Comparison of ENCODE assay signal across 15 cellular contexts in genomic region chr14:91232052-91232451, GRCh38. TPM values are rescaled to one million over a fixed set of nuclear protein-coding genes. Genes with fewer than 3 reads are reported as not detected.
DNase-seq lines count a peak whose midpoint lies in the region; ATAC-seq and TF ChIP-seq lines count a peak whose summit lies in the region.
"Had no signal": no experiment of that assay in that cellular context is flagged by ENCODE, and none has a peak within 500 bp of the region (broad histone marks: within the 10 kb centered on the region; RNA-seq: fewer than 3 reads in every experiment).

No MANE protein-coding gene starts in this region.

- H3K27ac ChIP-seq in KOPT-K1 (ENCODE audit: low read depth, low read length, poor library complexity, severe bottlenecking), result peak overlapping the region; percentile 82
- peak overlapping the region; percentile 93 for H3K27ac ChIP-seq in neutrophil
- peak overlapping the region in 2 of 4 donors; percentile 61 to 65 for H3K27ac ChIP-seq in esophagus squamous epithelium
- H3K27ac ChIP-seq: left ventricle myocardium inferior had no signal

- peaks cover 39% of the 10 kb centered on the region for H3K36me3 ChIP-seq in KOPT-K1 (ENCODE audit: insufficient read depth, low read length)
- H3K36me3 ChIP-seq in neutrophil, result peaks cover 36% of the 10 kb centered on the region
- peaks cover 0 to 45% (median 4%) of the 10 kb centered on the region in 3 donors for H3K36me3 ChIP-seq in esophagus squamous epithelium

- intact Hi-C loops in MCF 10A (cut with micrococcal nuclease) (no loop called here), esophagus squamous epithelium (cut with DNase I) (no loop called here)

- peak; percentile 62 for DNase-seq in NCI-H510A treated with DMSO at 0.1 percent for 48 hours (lab: John Stamatoyannopoulos, UW)
- no peak for DNase-seq in NCI-H510A (lab: John Stamatoyannopoulos, UW)
- DNase-seq in activated naive CD8-positive, alpha-beta T cell treated with anti-CD3 and anti-CD28 coated beads for 36 hours, result no peak
- DNase-seq in MCF 10A (ENCODE audit: unreplicated experiment), result no peak
- DNase-seq in esophagus squamous epithelium (lab: John Stamatoyannopoulos, UW), result no peak
- DNase-seq: activated CD4-positive, CD25-positive, alpha-beta regulatory T cell; left ventricle myocardium inferior; NCI-H1105; nephron progenitor cell; OCI-M1; stimulated activated CD8-positive, alpha-beta memory T cell treated with anti-CD3 and anti-CD28 coated beads, Interleukin-4, amount 100 ng/mL, for 48 hours had no signal

- peaks cover 12% of the 10 kb centered on the region for H3K9me3 Mint-ChIP-seq in activated naive CD8-positive, alpha-beta T cell treated with anti-CD3 and anti-CD28 coated beads for 36 hours
- no peaks in the 10 kb centered on the region for H3K9me3 Mint-ChIP-seq in MCF 10A (ENCODE audit: unreplicated experiment)
- H3K9me3 Mint-ChIP-seq: type B pancreatic cell had no signal

- H3K27me3 ChIP-seq in neutrophil, result no peaks in the 10 kb centered on the region
- H3K27me3 ChIP-seq in esophagus squamous epithelium, result no peaks in the 10 kb centered on the region

- H3K4me1 Mint-ChIP-seq in activated naive CD8-positive, alpha-beta T cell treated with anti-CD3 and anti-CD28 coated beads for 36 hours, result peaks cover 58% of the 10 kb centered on the region
- H3K4me1 Mint-ChIP-seq in MCF 10A (ENCODE audit: insufficient read depth, unreplicated experiment), result peaks cover 7% of the 10 kb centered on the region

- no peak for ATAC-seq in GM18520 (IDR thresholded peaks at IDR 0.05; ENCODE audit: unreplicated experiment)

- H3K4me3 ChIP-seq in neutrophil (ENCODE audit: low read depth in 1 of 2, low read length in 1 of 2), result peak overlapping the region in 1 of 2 experiments; percentile 26
- H3K4me3 ChIP-seq in esophagus squamous epithelium, result no peak overlapping the region
- H3K4me3 ChIP-seq: left ventricle myocardium inferior had no signal

- 94 to 100% methylated on average over 2 of the region's 2 CpGs for WGBS in esophagus squamous epithelium, 2 donors

- H3K9me3 ChIP-seq in KOPT-K1 (ENCODE audit: insufficient read depth, low read length, poor library complexity, severe bottlenecking) (no peaks in the 10 kb centered on the region), neutrophil (no peaks in the 10 kb centered on the region), esophagus squamous epithelium (no peaks in the 10 kb centered on the region)

- no TSS peak for BruUV-seq in MCF 10A (replicated peaks; lab: Mats Ljungman, UMichigan)

- POLR2A ChIA-PET in MCF 10A (lab: Yijun Ruan, JAX), result no interaction called here

- peaks cover 54% of the 10 kb centered on the region for H3K36me3 Mint-ChIP-seq in activated naive CD8-positive, alpha-beta T cell treated with anti-CD3 and anti-CD28 coated beads for 36 hours
- H3K36me3 Mint-ChIP-seq in MCF 10A (ENCODE audit: insufficient read depth, unreplicated experiment), result no peaks in the 10 kb centered on the region

- H3K4me1 ChIP-seq in neutrophil (ENCODE audit: control insufficient read depth in 1 of 2, insufficient read depth in 1 of 2, low read depth in 1 of 2, low read length in 1 of 2), result peaks cover 55 to 60% of the 10 kb centered on the region in 2 experiments
- H3K4me1 ChIP-seq in esophagus squamous epithelium, result peaks cover 0 to 43% (median 21%) of the 10 kb centered on the region in 3 donors
- H3K4me1 ChIP-seq: left ventricle myocardium inferior had no signal

- no peak for TF ChIP-seq CTCF in neutrophil (IDR thresholded peaks at IDR 0.05)
- TF ChIP-seq CTCF in MCF 10A (IDR thresholded peaks at IDR 0.05; ENCODE audit: unreplicated experiment), result no peak
- TF ChIP-seq CTCF in esophagus squamous epithelium (IDR thresholded peaks at IDR 0.05), result no peak

- CTCF ChIA-PET in MCF 10A (lab: Yijun Ruan, JAX), result no interaction called here

- H3K27ac Mint-ChIP-seq in activated naive CD8-positive, alpha-beta T cell treated with anti-CD3 and anti-CD28 coated beads for 36 hours, result peak overlapping the region; percentile 99
- H3K27ac Mint-ChIP-seq in MCF 10A (ENCODE audit: low read depth, unreplicated experiment), result no peak overlapping the region
- H3K27ac Mint-ChIP-seq: type B pancreatic cell had no signal

- H3K27me3 Mint-ChIP-seq in activated naive CD8-positive, alpha-beta T cell treated with anti-CD3 and anti-CD28 coated beads for 36 hours, result no peaks in the 10 kb centered on the region
- H3K27me3 Mint-ChIP-seq in MCF 10A (ENCODE audit: insufficient read depth, unreplicated experiment), result no peaks in the 10 kb centered on the region
- H3K27me3 Mint-ChIP-seq: type B pancreatic cell had no signal

- TF ChIP-seq POLR2A in esophagus squamous epithelium (IDR thresholded peaks at IDR 0.05), result no peak

- no peak overlapping the region for H3K4me3 Mint-ChIP-seq in activated naive CD8-positive, alpha-beta T cell treated with anti-CD3 and anti-CD28 coated beads for 36 hours
- no peak overlapping the region for H3K4me3 Mint-ChIP-seq in MCF 10A (ENCODE audit: unreplicated experiment)
- H3K4me3 Mint-ChIP-seq: nephron progenitor cell, type B pancreatic cell had no signal

RNA-seq across cellular contexts. Expression of gene GPR68, which starts 12.5 kb away (rescaled TPM):
- total RNA-seq in activated naive CD8-positive, alpha-beta T cell treated with anti-CD3 and anti-CD28 coated beads for 36 hours, result 10 to 100 TPM; 14.0 to 14.4 TPM
- total RNA-seq in MCF 10A (2022), result 0.10 and 0.14 TPM in 2 replicates
- total RNA-seq in esophagus squamous epithelium, result 10 to 100 TPM in 2 of 4 donors, 1 to 10 TPM in 2; 4.0 to 17.5 (median 10.2) TPM
